ENCODE assay signal across 14 cellular contexts in genomic region chr10:91511549-91512330, GRCh38.
DNase-seq lines count a peak whose midpoint lies in the region; ATAC-seq and TF ChIP-seq lines count a peak whose summit lies in the region.
"Had no signal": no experiment of that assay in that cellular context is flagged by ENCODE, and none has a peak within 500 bp of the region (broad histone marks: within the 10 kb centered on the region; RNA-seq: fewer than 3 reads in every experiment).

No MANE protein-coding gene starts in this region.

- H3K36me3 Mint-ChIP-seq in activated naive CD4-positive, alpha-beta T cell treated with anti-CD3 and anti-CD28 coated beads, Interleukin-2, amount 50 U/mL, for 72 hours = no peaks in the 10 kb centered on the region
- H3K36me3 Mint-ChIP-seq in activated naive CD4-positive, alpha-beta T cell treated with anti-CD3 and anti-CD28 coated beads for 36 hours (ENCODE audit: low read depth) = no peaks in the 10 kb centered on the region
- H3K36me3 Mint-ChIP-seq in WTC11 = no peaks in the 10 kb centered on the region

- H3K9me3 Mint-ChIP-seq in activated naive CD4-positive, alpha-beta T cell treated with anti-CD3 and anti-CD28 coated beads, Interleukin-2, amount 50 U/mL, for 72 hours = no peaks in the 10 kb centered on the region
- H3K9me3 Mint-ChIP-seq in activated naive CD4-positive, alpha-beta T cell treated with anti-CD3 and anti-CD28 coated beads for 36 hours = no peaks in the 10 kb centered on the region
- H3K9me3 Mint-ChIP-seq in WTC11 = no peaks in the 10 kb centered on the region

- H3K27ac ChIP-seq in foreskin keratinocyte = no peak overlapping the region
- no peak overlapping the region for H3K27ac ChIP-seq in adrenal gland
- H3K27ac ChIP-seq: WERI-Rb-1 had no signal

- intact Hi-C loops in activated naive CD4-positive, alpha-beta T cell treated with anti-CD3 and anti-CD28 coated beads for 36 hours (cut with micrococcal nuclease) = no loop called here
- intact Hi-C loops in adrenal gland (cut with DNase I) = no loop called here

- CTCF ChIA-PET in activated naive CD4-positive, alpha-beta T cell treated with anti-CD3 and anti-CD28 coated beads for 36 hours (lab: Charles Lee) = no interaction called here
- CTCF ChIA-PET in WTC11 (lab: Charles Lee) = interaction anchor here (1.0 kb wide), 1 partner anchor 213 kb away, joined by 4 read pairs; no protein-coding TSS in a partner anchor

- peak overlapping the region in 1 of 2 donors; percentile 74 for H3K27ac Mint-ChIP-seq in activated naive CD4-positive, alpha-beta T cell treated with anti-CD3 and anti-CD28 coated beads, Interleukin-2, amount 50 U/mL, for 72 hours
- no peak overlapping the region for H3K27ac Mint-ChIP-seq in activated naive CD4-positive, alpha-beta T cell treated with anti-CD3 and anti-CD28 coated beads for 36 hours
- 0 out of 2 replicates have a peak overlapping the region, but pooled peaks have one; percentile 58 for H3K27ac Mint-ChIP-seq in WTC11
- H3K27ac Mint-ChIP-seq: B cell had no signal

- no peak overlapping the region for H3K4me3 ChIP-seq in adrenal gland
- H3K4me3 ChIP-seq: esophagus squamous epithelium, MG63, stomach had no signal

- no peaks in the 10 kb centered on the region for H3K9me3 ChIP-seq in adrenal gland (replicated peaks in 1 of 3)
- H3K9me3 ChIP-seq: esophagus squamous epithelium, MG63, stomach had no signal

- no peak for TF ChIP-seq CTCF in WTC11 (IDR thresholded peaks at IDR 0.05)
- TF ChIP-seq CTCF in foreskin keratinocyte (conservative IDR thresholded peaks at IDR 0.05) = no peak
- no peak for TF ChIP-seq CTCF in adrenal gland (IDR thresholded peaks at IDR 0.05)

- TF ChIP-seq POLR2A in adrenal gland (IDR thresholded peaks at IDR 0.05) = no peak

- POLR2A ChIA-PET in WTC11 (lab: Charles Lee) = no interaction called here

- H3K4me3 Mint-ChIP-seq in activated naive CD4-positive, alpha-beta T cell treated with anti-CD3 and anti-CD28 coated beads for 36 hours = no peak overlapping the region
- no peak overlapping the region for H3K4me3 Mint-ChIP-seq in WTC11
- H3K4me3 Mint-ChIP-seq: B cell had no signal

- H3K27me3 ChIP-seq in foreskin keratinocyte (no peaks in the 10 kb centered on the region), adrenal gland (no peaks in the 10 kb centered on the region)
- H3K27me3 ChIP-seq: esophagus squamous epithelium, MG63, stomach had no signal

- H3K4me1 Mint-ChIP-seq in activated naive CD4-positive, alpha-beta T cell treated with anti-CD3 and anti-CD28 coated beads for 36 hours (ENCODE audit: low read depth) = peaks cover 2% of the 10 kb centered on the region
- no peaks in the 10 kb centered on the region for H3K4me1 Mint-ChIP-seq in WTC11
- H3K4me1 Mint-ChIP-seq: B cell had no signal

- H3K4me1 ChIP-seq in foreskin keratinocyte = peaks cover 7% of the 10 kb centered on the region
- H3K4me1 ChIP-seq in adrenal gland (replicated peaks in 1 of 2) = no peaks in the 10 kb centered on the region

- no peaks in the 10 kb centered on the region for H3K27me3 Mint-ChIP-seq in activated naive CD4-positive, alpha-beta T cell treated with anti-CD3 and anti-CD28 coated beads for 36 hours (ENCODE audit: low read depth)
- no peaks in the 10 kb centered on the region for H3K27me3 Mint-ChIP-seq in WTC11 (ENCODE audit: low read depth)
- H3K27me3 Mint-ChIP-seq: B cell had no signal

- peak; percentile 28 to 91 for ATAC-seq in activated naive CD4-positive, alpha-beta T cell treated with anti-CD3 and anti-CD28 coated beads, Interleukin-2, amount 50 U/mL, for 72 hours
- ATAC-seq in WTC11 (no peak), foreskin keratinocyte (peak; percentile 84), HG03135 (IDR thresholded peaks at IDR 0.05; ENCODE audit: unreplicated experiment) (no peak), GM21423 (IDR thresholded peaks at IDR 0.05; ENCODE audit: unreplicated experiment) (no peak)

- no peak for DNase-seq in activated naive CD4-positive, alpha-beta T cell treated with anti-CD3 and anti-CD28 coated beads, Interleukin-2, amount 50 U/mL, for 72 hours (ENCODE audit: low spot score in 2 of 2)
- no peak for DNase-seq in activated naive CD4-positive, alpha-beta T cell treated with anti-CD3 and anti-CD28 coated beads for 36 hours
- DNase-seq in WTC11 (ENCODE audit: low spot score) (no peak), foreskin keratinocyte (peak; percentile 63 to 78), stromal cell of bone marrow (ENCODE audit: low read depth) (peak; percentile 21), adrenal gland (no peak)
- DNase-seq: activated naive CD4-positive, alpha-beta T cell treated with anti-CD3 and anti-CD28 coated beads, Interleukin-2, amount 50 U/mL, for 16 hours; esophagus squamous epithelium; MG63; stomach; WERI-Rb-1 had no signal

- no peaks in the 10 kb centered on the region for H3K36me3 ChIP-seq in adrenal gland (replicated peaks in 1 of 2)
- H3K36me3 ChIP-seq: WERI-Rb-1 had no signal

- 86 to 89% (median 87%) methylated on average over 5 of the region's 5 CpGs for WGBS in adrenal gland, 4 donors

TF ChIP-seq in WTC11, 78 proteins besides CTCF, POLR2A, EP300 and RAD21 (continues in another document):
- no peak for TF ChIP-seq ZNF317 (CRISPR knock-in tag; IDR thresholded peaks at IDR 0.05; ENCODE audit: borderline replicate concordance, low read depth)
- TF ChIP-seq ATF1 (CRISPR knock-in tag; IDR thresholded peaks at IDR 0.05) = no peak
- TF ChIP-seq SMAD4 (CRISPR knock-in tag; IDR thresholded peaks at IDR 0.05) = no peak
- TF ChIP-seq STAT6 (CRISPR knock-in tag; conservative IDR thresholded peaks at IDR 0.05; ENCODE audit: low read depth) = no peak
- TF ChIP-seq USF1 (CRISPR knock-in tag; IDR thresholded peaks at IDR 0.05) = no peak
- no peak for TF ChIP-seq ZNF219 (CRISPR knock-in tag; IDR thresholded peaks at IDR 0.05; ENCODE audit: borderline replicate concordance)
- no peak for TF ChIP-seq NR1H2 (CRISPR knock-in tag; IDR thresholded peaks at IDR 0.05)
- TF ChIP-seq HMGXB4 (CRISPR knock-in tag; IDR thresholded peaks at IDR 0.05) = no peak
- TF ChIP-seq PRRX2 (CRISPR knock-in tag; IDR thresholded peaks at IDR 0.05) = no peak

Comparison
In these comparisons a context has a peak if more than half of its experiments do, and no peak if none do; other contexts are left out.
1. ATAC-seq: peak in activated naive CD4-positive, alpha-beta T cell treated with anti-CD3 and anti-CD28 coated beads, Interleukin-2, amount 50 U/mL, for 72 hours (2 of 2) and foreskin keratinocyte (single experiment); none in WTC11 (single experiment), HG03135 (single experiment) and GM21423 (single experiment).
2. DNase-seq: peak in foreskin keratinocyte (2 of 2) and stromal cell of bone marrow (single experiment); none in activated naive CD4-positive, alpha-beta T cell treated with anti-CD3 and anti-CD28 coated beads, Interleukin-2, amount 50 U/mL, for 72 hours (0 of 2), activated naive CD4-positive, alpha-beta T cell treated with anti-CD3 and anti-CD28 coated beads for 36 hours (single experiment), WTC11 (single experiment) and adrenal gland (0 of 7).